Comparison of ENCODE assay signal across 1 cellular context in the genomic region with DNA sequence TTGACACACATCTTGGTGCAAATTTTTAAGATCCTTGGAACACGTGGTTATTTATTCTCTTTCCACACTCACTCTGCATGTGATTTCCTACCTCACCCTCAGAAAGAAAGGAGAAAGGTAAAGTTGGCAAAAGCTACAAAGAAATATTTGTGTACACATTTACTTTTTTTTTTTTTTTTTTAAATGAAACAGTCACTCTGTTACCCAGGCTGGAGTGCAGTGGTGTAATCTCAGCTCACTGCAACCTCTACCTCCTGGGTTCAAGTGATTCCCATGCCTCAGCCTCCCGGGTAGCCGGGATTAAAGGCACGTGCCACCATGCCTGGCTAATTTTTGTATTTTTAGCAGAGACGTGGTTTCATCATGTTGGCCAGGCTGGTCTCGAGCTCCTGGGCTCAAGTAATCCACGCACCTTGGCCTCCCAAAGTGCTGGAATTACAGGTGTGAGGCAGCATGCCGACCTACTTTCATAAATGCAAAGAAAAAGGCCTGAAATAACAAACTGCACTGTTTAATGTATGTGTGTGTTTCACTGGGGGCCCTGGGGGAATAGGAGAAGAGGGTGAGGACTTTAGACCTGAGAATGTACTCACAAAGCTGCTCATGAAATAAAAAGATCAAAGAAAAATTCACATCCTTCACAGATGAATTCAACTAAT.
A peak's percentile ranks its signal among the peaks of the same experiment; 100 is the strongest.
TF ChIP-seq lines count a peak whose summit lies in the region.

No MANE protein-coding gene starts in this region.

TF ChIP-seq in HepG2, 621 proteins besides CTCF, POLR2A, EP300 and RAD21 (continued from another document and continues in another):
- TF ChIP-seq PATZ1 (CRISPR knock-in tag; IDR thresholded peaks at IDR 0.05) (peak; percentile 93), EZH2 (conservative IDR thresholded peaks at IDR 0.05; ENCODE audit: low read depth, low read length) (no peak), ESRRA (CRISPR knock-in tag; IDR thresholded peaks at IDR 0.05; ENCODE audit: low read depth) (no peak), ZNF589 (CRISPR knock-in tag; conservative IDR thresholded peaks at IDR 0.05) (no peak), ZSCAN22 (CRISPR knock-in tag; IDR thresholded peaks at IDR 0.05) (no peak), ZFYVE20 (CRISPR knock-in tag; IDR thresholded peaks at IDR 0.05; ENCODE audit: borderline replicate concordance, low read depth) (no peak), IRF2 (CRISPR knock-in tag; IDR thresholded peaks at IDR 0.05) (peak; percentile 64; the same call in 1 of the 2 replicates), GATAD1 (CRISPR knock-in tag; IDR thresholded peaks at IDR 0.05) (no peak), ZC3H4 (CRISPR knock-in tag; IDR thresholded peaks at IDR 0.05; ENCODE audit: borderline replicate concordance) (no peak), SRY (CRISPR knock-in tag; IDR thresholded peaks at IDR 0.05) (no peak), ZHX2 (IDR thresholded peaks at IDR 0.05; ENCODE audit: low read depth) (no peak), ZHX2 (CRISPR knock-in tag; IDR thresholded peaks at IDR 0.05; ENCODE audit: borderline replicate concordance) (no peak), ZNF512 (CRISPR knock-in tag; IDR thresholded peaks at IDR 0.05) (no peak), KAT7 (CRISPR knock-in tag; IDR thresholded peaks at IDR 0.05; ENCODE audit: borderline replicate concordance) (peak; percentile 87; the same call in 1 of the 2 replicates), POGZ (CRISPR knock-in tag; IDR thresholded peaks at IDR 0.05) (no peak), ZBTB43 (CRISPR knock-in tag; conservative IDR thresholded peaks at IDR 0.05) (0 out of 2 replicates have a peak, but pooled peaks have one; percentile 5), ZNF12 (CRISPR knock-in tag; IDR thresholded peaks at IDR 0.05) (no peak), CBX5 (CRISPR knock-in tag; IDR thresholded peaks at IDR 0.05; ENCODE audit: borderline replicate concordance) (no peak), TMF1 (CRISPR knock-in tag; IDR thresholded peaks at IDR 0.05; ENCODE audit: low read depth) (no peak), ZNF326 (CRISPR knock-in tag; IDR thresholded peaks at IDR 0.05; ENCODE audit: borderline replicate concordance) (no peak), ZNF530 (CRISPR knock-in tag; IDR thresholded peaks at IDR 0.05; ENCODE audit: low read depth) (no peak), ZSCAN21 (CRISPR knock-in tag; IDR thresholded peaks at IDR 0.05; ENCODE audit: borderline replicate concordance) (no peak), SP5 (CRISPR knock-in tag; IDR thresholded peaks at IDR 0.05; ENCODE audit: borderline replicate concordance, low read depth) (no peak; the same call in 1 of the 2 replicates), RBM22 (optimal IDR thresholded peaks at IDR 0.05; ENCODE audit: low read length) (no peak), CBX1 (IDR thresholded peaks at IDR 0.05; ENCODE audit: low read depth) (no peak), ZNF768 (CRISPR knock-in tag; IDR thresholded peaks at IDR 0.05) (no peak), HCFC1 (IDR thresholded peaks at IDR 0.05; ENCODE audit: low read depth, low read length) (no peak), ZNF75D (CRISPR knock-in tag; IDR thresholded peaks at IDR 0.05; ENCODE audit: borderline replicate concordance) (no peak), NR2F6 (IDR thresholded peaks at IDR 0.05) (peak; percentile 47; the same call in 1 of the 2 replicates), NR2F6 (CRISPR knock-in tag; IDR thresholded peaks at IDR 0.05) (peak; percentile 17; the same call in 1 of the 2 replicates), ZHX1 (CRISPR knock-in tag; IDR thresholded peaks at IDR 0.05; ENCODE audit: low read depth) (no peak), NCOA1 (CRISPR knock-in tag; IDR thresholded peaks at IDR 0.05) (no peak), SMARCC2 (IDR thresholded peaks at IDR 0.05) (no peak), ZMAT5 (CRISPR knock-in tag; IDR thresholded peaks at IDR 0.05; ENCODE audit: borderline replicate concordance, low read depth) (no peak), FOXO4 (CRISPR knock-in tag; conservative IDR thresholded peaks at IDR 0.05) (no peak), ONECUT2 (CRISPR knock-in tag; IDR thresholded peaks at IDR 0.05) (no peak), ZNF691 (CRISPR knock-in tag; IDR thresholded peaks at IDR 0.05; ENCODE audit: borderline replicate concordance, low read depth) (no peak)
- TF ChIP-seq, protein P1, sequence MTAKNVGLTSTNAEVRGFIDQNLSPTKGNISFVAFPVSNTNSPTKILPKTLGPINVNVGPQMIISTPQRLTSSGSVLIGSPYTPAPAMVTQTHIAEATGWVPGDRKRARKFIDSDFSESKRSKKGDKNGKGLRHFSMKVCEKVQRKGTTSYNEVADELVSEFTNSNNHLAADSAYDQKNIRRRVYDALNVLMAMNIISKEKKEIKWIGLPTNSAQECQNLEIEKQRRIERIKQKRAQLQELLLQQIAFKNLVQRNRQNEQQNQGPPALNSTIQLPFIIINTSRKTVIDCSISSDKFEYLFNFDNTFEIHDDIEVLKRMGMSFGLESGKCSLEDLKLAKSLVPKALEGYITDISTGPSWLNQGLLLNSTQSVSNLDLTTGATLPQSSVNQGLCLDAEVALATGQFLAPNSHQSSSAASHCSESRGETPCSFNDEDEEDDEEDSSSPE (CRISPR knock-in tag; IDR thresholded peaks at IDR 0.05): peak; percentile 43
- TF ChIP-seq, protein P2, sequence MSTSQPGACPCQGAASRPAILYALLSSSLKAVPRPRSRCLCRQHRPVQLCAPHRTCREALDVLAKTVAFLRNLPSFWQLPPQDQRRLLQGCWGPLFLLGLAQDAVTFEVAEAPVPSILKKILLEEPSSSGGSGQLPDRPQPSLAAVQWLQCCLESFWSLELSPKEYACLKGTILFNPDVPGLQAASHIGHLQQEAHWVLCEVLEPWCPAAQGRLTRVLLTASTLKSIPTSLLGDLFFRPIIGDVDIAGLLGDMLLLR (CRISPR knock-in tag; IDR thresholded peaks at IDR 0.05): no peak
